In genomic region chr18:5238371-5238758, GRCh38 we compare ENCODE assay signal across 8 cellular contexts. TPM values are rescaled to one million over a fixed set of nuclear protein-coding genes. Genes with fewer than 3 reads are reported as not detected.
A peak's percentile ranks its signal among the peaks of the same experiment; 100 is the strongest.
DNase-seq lines count a peak whose midpoint lies in the region; ATAC-seq, FAIRE-seq and TF ChIP-seq lines count a peak whose summit lies in the region.

No MANE protein-coding gene starts in this region.

- H4K20me1 ChIP-seq in K562 (replicated peaks; ENCODE audit: control insufficient read depth, insufficient read depth, low read length) = no peaks in the 10 kb centered on the region

- H3K9me1 ChIP-seq in K562 (ENCODE audit: control insufficient read depth, insufficient read depth, low read length) = no peaks in the 10 kb centered on the region

- peaks cover 6% of the 10 kb centered on the region; the same call in 1 of the 3 replicates for H3K9me3 ChIP-seq in A549
- no peaks in the 10 kb centered on the region for H3K9me3 ChIP-seq in K562 (replicated peaks; ENCODE audit: control insufficient read depth, insufficient read depth, low read depth, low read length)
- H3K9me3 ChIP-seq in skeletal muscle tissue (ENCODE audit: control insufficient read depth in 3 of 3, low read length in 3 of 3) = no peaks in the 10 kb centered on the region

- H3K79me2 ChIP-seq in K562 (ENCODE audit: control insufficient read depth, insufficient read depth, low read length) = peaks cover 33% of the 10 kb centered on the region

- ATAC-seq in A549 (peak; percentile 45 to 67), GM18520 (IDR thresholded peaks at IDR 0.05; ENCODE audit: unreplicated experiment) (peak; percentile 19), HG03066 (IDR thresholded peaks at IDR 0.05; ENCODE audit: low read depth, unreplicated experiment) (peak; percentile 43), SK-N-SH treated with all-trans-retinoic acid at 6 μM for 48 hours (peak; percentile 42), K562 (peak; percentile 68)

- POLR2A ChIA-PET in A549 (lab: Yijun Ruan, JAX) (interaction anchor here (0.8 to 2.9 kb wide), 4 partner anchors 55 to 131 kb away, joined by 3 to 49 read pairs (median 12); partner anchors contain the start of gene ZBTB14), K562 (lab: Yijun Ruan, JAX) (interaction anchor here (1.0 to 3.1 kb wide), 4 partner anchors 10 to 57 kb away, joined by 3 to 25 read pairs (median 8); partner anchors contain the start of gene ZBTB14)

- in situ Hi-C loops in K562 (cut with MboI) = no loop called here

- H3K36me3 ChIP-seq in K562 (ENCODE audit: control insufficient read depth, insufficient read depth, low read length) (peaks cover 29% of the 10 kb centered on the region; the same call in 1 of the 3 replicates), skeletal muscle tissue (ENCODE audit: control insufficient read depth in 3 of 3, insufficient read depth in 3 of 3, low read length in 3 of 3) (peaks cover 5 to 13% (median 8%) of the 10 kb centered on the region in 3 donors)

- TF ChIP-seq EP300 in A549 (IDR thresholded peaks at IDR 0.05) (no peak), K562 (IDR thresholded peaks at IDR 0.05; ENCODE audit: low read length) (no peak)

- TF ChIP-seq RAD21 in A549 (conservative IDR thresholded peaks at IDR 0.05 in 1 of 2, IDR thresholded peaks at IDR 0.05 in 1 of 2) (no peak), K562 (CRISPR knock-in tag; conservative IDR thresholded peaks at IDR 0.05 in 1 of 2, IDR thresholded peaks at IDR 0.05 in 1 of 2) (no peak)

- WGBS in A549 (ENCODE audit: missing lambda C conversion rate) = 0% methylated on average over 1 of the region's 30 CpGs
- 0% methylated on average over 30 of the region's 30 CpGs for WGBS in K562 (ENCODE audit: insufficient coverage, low coverage, missing lambda C conversion rate)

- no TSS peak for BruUV-seq in K562 (replicated peaks; lab: Mats Ljungman, UMichigan)

- no peak for FAIRE-seq in A549 (lab: Jason Lieb, UNC)
- no peak for FAIRE-seq in K562 (lab: Jason Lieb, UNC)

- peak overlapping the region; percentile 94 for H2AFZ ChIP-seq in K562 (ENCODE audit: low read depth, low read length)

- peak overlapping the region; percentile 85 for H3K4me3 ChIP-seq in A549
- peak overlapping the region; percentile 76 for H3K4me3 ChIP-seq in K562
- peak overlapping the region; percentile 73 to 96 (median 96) for H3K4me3 ChIP-seq in skeletal muscle tissue (ENCODE audit: low read length in 3 of 3)

- CTCF ChIA-PET in A549 (lab: Yijun Ruan, JAX) = interaction anchor here (0.9 to 1.2 kb wide), 3 partner anchors 24 to 57 kb away, joined by 3 to 4 read pairs (median 3); partner anchors contain the start of gene ZBTB14
- CTCF ChIA-PET in K562 (lab: Yijun Ruan, JAX; ENCODE audit: low intra/inter-chr PET ratio) = no interaction called here

- intact Hi-C loops in K562 (cut with micrococcal nuclease) = loop anchor here (1.0 kb wide), 1 partner anchor 58 kb away; no protein-coding TSS in a partner anchor

- DNase-seq in A549 (ENCODE audit: low read depth in 1 of 2, low spot score in 1 of 2) = peak in 1 of 2 experiments; percentile 27
- DNase-seq in K562 (ENCODE audit: extremely low read depth in 1 of 4, low spot score in 3 of 4) = peak; percentile 45 to 57 (median 54)
- DNase-seq in iPS-NIHi7 (ENCODE audit: extremely low spot score) = peak; percentile 43
- no peak for DNase-seq in H4 (ENCODE audit: low spot score)

- H3K4me1 ChIP-seq in A549 = no peaks in the 10 kb centered on the region
- peaks cover 3 to 20% of the 10 kb centered on the region in 2 experiments for H3K4me1 ChIP-seq in K562 (replicated peaks in 1 of 2; ENCODE audit: control insufficient read depth in 2 of 2, insufficient read depth in 2 of 2, low read length in 2 of 2)
- peaks cover 18 to 26% (median 18%) of the 10 kb centered on the region in 3 donors for H3K4me1 ChIP-seq in skeletal muscle tissue (ENCODE audit: control insufficient read depth in 3 of 3, insufficient read depth in 3 of 3, low read length in 3 of 3)

- peak overlapping the region; percentile 90 to 92 for H3K27ac ChIP-seq in A549
- H3K27ac ChIP-seq in K562 (ENCODE audit: extremely low read depth, low read depth, low read length) = peak overlapping the region; percentile 92
- H3K27ac ChIP-seq in skeletal muscle tissue (ENCODE audit: low read depth, low read length) = peak overlapping the region; percentile 98

- TF ChIP-seq POLR2A in A549 (IDR thresholded peaks at IDR 0.05; ENCODE audit: low read length) = no peak
- no peak for TF ChIP-seq POLR2A in K562 (conservative IDR thresholded peaks at IDR 0.05)

- H3K4me2 ChIP-seq in A549 (peak overlapping the region; percentile 91), K562 (ENCODE audit: insufficient read depth, low read length) (peak overlapping the region; percentile 98)

- TF ChIP-seq CTCF in A549 (IDR thresholded peaks at IDR 0.05) = no peak
- TF ChIP-seq CTCF in K562 (IDR thresholded peaks at IDR 0.05 in 2 of 3, conservative IDR thresholded peaks at IDR 0.05 in 1 of 3; ENCODE audit: insufficient read depth in 2 of 3, low read depth in 1 of 3, low read length in 3 of 3) = no peak

- H3K9ac ChIP-seq in K562 (ENCODE audit: insufficient read depth in 1 of 2, low read depth in 2 of 2, low read length in 2 of 2) (peak overlapping the region; percentile 85 to 95), skeletal muscle tissue (ENCODE audit: low read depth in 1 of 3, low read length in 3 of 3) (peak overlapping the region; percentile 93 to 97 (median 94))

- H3K27me3 ChIP-seq in K562 (ENCODE audit: control insufficient read depth in 2 of 2, insufficient read depth in 2 of 2, low read length in 2 of 2) (no peaks in the 10 kb centered on the region), skeletal muscle tissue (ENCODE audit: control insufficient read depth in 3 of 3, insufficient read depth in 3 of 3, low read length in 3 of 3) (no peaks in the 10 kb centered on the region)

TF ChIP-seq in A549, 52 proteins besides CTCF, POLR2A, EP300 and RAD21 (continues in another document):
- TF ChIP-seq PHF8 (IDR thresholded peaks at IDR 0.05; ENCODE audit: borderline replicate concordance, low read depth) = no peak

RNA-seq across cellular contexts. Expression of gene AKAIN1, which starts 41.3 kb away (rescaled TPM):
- not detected in 2 replicates for polyA plus RNA-seq in A549 (2011; rRNA removed)
- not detected in 2 replicates for polyA plus RNA-seq in A549 (2012; cell fraction: cytosol; rRNA removed)
- polyA plus RNA-seq in A549 (2012; cell fraction: nucleus; rRNA removed) = not detected in 2 replicates
- polyA plus RNA-seq in A549 (2017; fragmentation: RNase III; extraction: RNeasy Plus Mini Kit Qiagen cat#74134 plus additional on column Dnase treatment) = not detected in 3 replicates
- not detected in 2 replicates for polyA minus RNA-seq in A549 (2011; rRNA and poly(A)+ RNA removed)
- not detected in 2 replicates for total RNA-seq in K562 (2011; cell fraction: chromatin; rRNA removed; ENCODE audit: low replicate concordance)
- not detected in 2 replicates for total RNA-seq in K562 (2011; cell fraction: nucleolus; rRNA removed)
- total RNA-seq in K562 (2011; cell fraction: nucleoplasm; rRNA removed) = not detected in 2 replicates
- total RNA-seq in K562 (2014; rRNA removed) = not detected in 2 replicates
- total RNA-seq in K562 (2014; rRNA removed; fragmentation: Illumina TruSeq; extraction: Trizol) = not detected in 2 replicates
- total RNA-seq in K562 (2015; rRNA removed; fragmentation: Illumina TruSeq; extraction: Trizol) = not detected in 2 replicates
- total RNA-seq in K562 (2021) = not detected in 2 replicates
- not detected in 2 replicates for polyA plus RNA-seq in K562 (2011; rRNA removed)
- not detected in 2 replicates for polyA plus RNA-seq in K562 (2011; cell fraction: cytosol; rRNA removed)
- not detected in 2 replicates for polyA plus RNA-seq in K562 (2011; cell fraction: nucleus; rRNA removed)
- polyA plus RNA-seq in K562 (2012) = not detected in 2 replicates
- polyA plus RNA-seq in K562 (2014; fragmentation: Illumina TruSeq; extraction: Trizol) = not detected in 2 replicates
- not detected for polyA plus RNA-seq in K562 (2014; fragmentation: Nextera tagmentation; extraction: Ambion mirVana)
- polyA plus RNA-seq in K562 (2014; rRNA removed) = not detected in 2 replicates
- not detected in 2 replicates for polyA minus RNA-seq in K562 (2011; rRNA and poly(A)+ RNA removed)
- not detected in 2 replicates for polyA minus RNA-seq in K562 (2011; cell fraction: cytosol; rRNA and poly(A)+ RNA removed)
- polyA minus RNA-seq in K562 (2011; cell fraction: nucleus; rRNA and poly(A)+ RNA removed) = not detected in 2 replicates
- total RNA-seq in skeletal muscle tissue = not detected
- not detected in 2 replicates for total RNA-seq in H4 (2014; rRNA removed; shearing (Covaris generic))

RNA-seq across cellular contexts. Expression of gene ZBTB14, which starts 57.2 kb away (rescaled TPM):
- polyA plus RNA-seq in A549 (2011; rRNA removed) = 17.1 and 23.4 TPM in 2 replicates
- 3.6 and 3.7 TPM in 2 replicates for polyA plus RNA-seq in A549 (2012; cell fraction: cytosol; rRNA removed)
- 1.9 and 3.9 TPM in 2 replicates for polyA plus RNA-seq in A549 (2012; cell fraction: nucleus; rRNA removed)
- 5.8 to 7.3 TPM (median 7.1 TPM) in 3 replicates for polyA plus RNA-seq in A549 (2017; fragmentation: RNase III; extraction: RNeasy Plus Mini Kit Qiagen cat#74134 plus additional on column Dnase treatment)
- 11.1 and 14.3 TPM in 2 replicates for polyA minus RNA-seq in A549 (2011; rRNA and poly(A)+ RNA removed)
- total RNA-seq in K562 (2011; cell fraction: chromatin; rRNA removed; ENCODE audit: low replicate concordance) = 9.8 and 23.7 TPM in 2 replicates
- total RNA-seq in K562 (2011; cell fraction: nucleolus; rRNA removed) = 11.3 and 13.4 TPM in 2 replicates
- total RNA-seq in K562 (2011; cell fraction: nucleoplasm; rRNA removed) = 15.7 and 16.8 TPM in 2 replicates
- 7.0 and 7.1 TPM in 2 replicates for total RNA-seq in K562 (2014; rRNA removed)
- total RNA-seq in K562 (2014; rRNA removed; fragmentation: Illumina TruSeq; extraction: Trizol) = 9.2 and 9.9 TPM in 2 replicates
- 11.0 and 11.7 TPM in 2 replicates for total RNA-seq in K562 (2015; rRNA removed; fragmentation: Illumina TruSeq; extraction: Trizol)
- 8.5 and 9.0 TPM in 2 replicates for total RNA-seq in K562 (2021)
- 11.1 and 12.6 TPM in 2 replicates for polyA plus RNA-seq in K562 (2011; rRNA removed)
- polyA plus RNA-seq in K562 (2011; cell fraction: cytosol; rRNA removed) = 2.2 and 5.5 TPM in 2 replicates
- 12.8 and 18.0 TPM in 2 replicates for polyA plus RNA-seq in K562 (2011; cell fraction: nucleus; rRNA removed)
- polyA plus RNA-seq in K562 (2012) = 5.6 TPM in 2 replicates
- polyA plus RNA-seq in K562 (2014; fragmentation: Illumina TruSeq; extraction: Trizol) = 7.8 and 9.6 TPM in 2 replicates
- polyA plus RNA-seq in K562 (2014; fragmentation: Nextera tagmentation; extraction: Ambion mirVana) = 1 to 10 TPM; 2.8 to 3.3 TPM
- polyA plus RNA-seq in K562 (2014; rRNA removed) = 6.2 and 7.5 TPM in 2 replicates
- polyA minus RNA-seq in K562 (2011; rRNA and poly(A)+ RNA removed) = 14.9 and 21.3 TPM in 2 replicates
- polyA minus RNA-seq in K562 (2011; cell fraction: cytosol; rRNA and poly(A)+ RNA removed) = 5.9 and 6.2 TPM in 2 replicates
- polyA minus RNA-seq in K562 (2011; cell fraction: nucleus; rRNA and poly(A)+ RNA removed) = 12.4 and 29.0 TPM in 2 replicates
- 6.8 TPM for total RNA-seq in skeletal muscle tissue
- 17.6 and 18.0 TPM in 2 replicates for total RNA-seq in H4 (2014; rRNA removed; shearing (Covaris generic))
